In the genomic region with DNA sequence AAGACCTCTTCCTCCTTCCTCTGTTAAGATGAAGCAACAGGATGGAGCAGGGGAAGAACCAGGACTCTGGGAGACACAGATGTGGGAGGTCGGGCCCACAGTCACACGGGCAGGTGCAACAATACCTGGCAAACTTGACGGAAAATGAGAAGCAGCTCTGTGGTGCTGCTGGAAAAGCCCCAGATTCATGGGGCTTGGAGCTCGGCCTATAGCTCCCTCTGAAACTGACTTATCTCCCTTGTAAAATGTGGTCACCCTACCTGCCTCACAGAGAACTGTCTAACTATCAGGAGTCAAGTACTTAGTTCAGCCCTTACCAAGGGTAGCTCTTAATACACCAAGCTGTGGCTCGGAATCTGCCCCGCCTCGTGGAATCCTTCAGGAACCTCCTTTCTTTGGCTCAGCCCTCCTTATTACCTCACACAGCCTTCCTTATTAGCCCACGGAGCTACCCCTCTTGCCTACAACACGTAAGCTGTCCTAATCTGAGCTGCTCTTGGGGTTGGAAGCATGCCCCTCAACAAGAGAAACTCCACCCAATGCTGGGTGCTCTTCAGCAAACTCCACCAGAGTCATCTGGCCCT, we compare ENCODE assay signal across 24 cellular contexts.
DNase-seq lines count a peak whose midpoint lies in the region; ATAC-seq and TF ChIP-seq lines count a peak whose summit lies in the region.
"Had no signal": no experiment of that assay in that cellular context is flagged by ENCODE, and none has a peak within 500 bp of the region (broad histone marks: within the 10 kb centered on the region; RNA-seq: fewer than 3 reads in every experiment).

No MANE protein-coding gene starts in this region.

- H3K4me3 ChIP-seq in GM23338, result no peak overlapping the region
- H3K4me3 ChIP-seq: esophagus squamous epithelium, GM12878, heart right ventricle, thoracic aorta had no signal

- DNase-seq in NCI-H2107 treated with DMSO at 0.1 percent for 48 hours (lab: John Stamatoyannopoulos, UW; ENCODE audit: unreplicated experiment) (peak; percentile 7), NCI-H2107 (lab: John Stamatoyannopoulos, UW) (no peak), GM23338 (ENCODE audit: low spot score) (no peak), endothelial cell (ENCODE audit: low spot score) (no peak), omental fat pad (ENCODE audit: low spot score) (no peak), glomerular visceral epithelial cell (ENCODE audit: extremely low spot score) (no peak), MCF 10A (ENCODE audit: unreplicated experiment) (no peak)
- DNase-seq: activated B cell treated with CpG ODN at 0.5 μM for 24 hours; activated CD8-positive, alpha-beta T cell treated with anti-CD3 and anti-CD28 coated beads, Interleukin-2, amount 10 ng/mL, durations not matched to agents 7 days and 5 days; activated naive CD8-positive, alpha-beta T cell treated with anti-CD3 and anti-CD28 coated beads, Interleukin-2, amount 50 U/mL, for 24 hours; activated T-cell treated with anti-CD3 and anti-CD28 coated beads, Interleukin-2, amount 50 U/mL, for 48 hours; esophagus squamous epithelium; GF-D8; heart right ventricle; KBM-7; naive thymus-derived CD4-positive, alpha-beta T cell; NCI-H1417; OCI-M1; SHP77 treated with DMSO at 0.1 percent for 48 hours; stimulated activated CD4-positive, alpha-beta T cell treated with anti-CD3 and anti-CD28 coated beads, Interleukin-4, amount 100 ng/mL, for 4 hours; T-helper 2 cell had no signal

- H3K4me3 Mint-ChIP-seq in GM23338 (no peak overlapping the region), endothelial cell (ENCODE audit: unreplicated experiment) (peak overlapping the region; percentile 61), MCF 10A (ENCODE audit: unreplicated experiment) (no peak overlapping the region)
- H3K4me3 Mint-ChIP-seq: activated B cell treated with CpG ODN at 0.5 μM for 24 hours; activated CD8-positive, alpha-beta T cell treated with anti-CD3 and anti-CD28 coated beads, Interleukin-2, amount 10 ng/mL, durations not matched to agents 7 days and 5 days; activated naive CD8-positive, alpha-beta T cell treated with anti-CD3 and anti-CD28 coated beads, Interleukin-2, amount 50 U/mL, for 24 hours; naive thymus-derived CD4-positive, alpha-beta T cell had no signal

- CTCF ChIA-PET in MCF 10A (lab: Yijun Ruan, JAX), result interaction anchor here (0.8 to 1.3 kb wide), 2 partner anchors 15 to 135 kb away, joined by 4 read pairs; no protein-coding TSS in a partner anchor

- TF ChIP-seq CTCF in GM23338 (conservative IDR thresholded peaks at IDR 0.05; ENCODE audit: low read depth in 2 of 2), result no peak
- no peak for TF ChIP-seq CTCF in endothelial cell (IDR thresholded peaks at IDR 0.05; ENCODE audit: unreplicated experiment)
- TF ChIP-seq CTCF in omental fat pad (IDR thresholded peaks at IDR 0.05), result no peak
- TF ChIP-seq CTCF in MCF 10A (IDR thresholded peaks at IDR 0.05; ENCODE audit: unreplicated experiment), result no peak

- POLR2A ChIA-PET in MCF 10A (lab: Yijun Ruan, JAX), result no interaction called here

- peaks cover 38% of the 10 kb centered on the region for H4K20me1 ChIP-seq in GM23338 (replicated peaks; ENCODE audit: insufficient read depth)

- H3K27ac ChIP-seq in GM23338 (ENCODE audit: low read depth), result no peak overlapping the region
- H3K27ac ChIP-seq: thoracic aorta had no signal

- 0 out of 2 replicates have a peak overlapping the region, but pooled peaks have one; percentile 61 for H3K27ac Mint-ChIP-seq in GM23338
- H3K27ac Mint-ChIP-seq in endothelial cell (ENCODE audit: unreplicated experiment), result peak overlapping the region; percentile 74
- H3K27ac Mint-ChIP-seq in MCF 10A (ENCODE audit: low read depth, unreplicated experiment), result no peak overlapping the region
- H3K27ac Mint-ChIP-seq: activated B cell treated with CpG ODN at 0.5 μM for 24 hours; activated CD8-positive, alpha-beta T cell treated with anti-CD3 and anti-CD28 coated beads, Interleukin-2, amount 10 ng/mL, durations not matched to agents 7 days and 5 days; activated naive CD8-positive, alpha-beta T cell treated with anti-CD3 and anti-CD28 coated beads, Interleukin-2, amount 50 U/mL, for 24 hours had no signal

- ATAC-seq in GM23338, result no peak
- ATAC-seq in omental fat pad (ENCODE audit: low FRiP score), result peak; percentile 22
- no peak for ATAC-seq in GM19328 (IDR thresholded peaks at IDR 0.05; ENCODE audit: unreplicated experiment)
- ATAC-seq: activated CD8-positive, alpha-beta T cell treated with anti-CD3 and anti-CD28 coated beads, Interleukin-2, amount 10 ng/mL, durations not matched to agents 7 days and 5 days; activated naive CD8-positive, alpha-beta T cell treated with anti-CD3 and anti-CD28 coated beads, Interleukin-2, amount 50 U/mL, for 24 hours; GM12878; heart right ventricle; naive thymus-derived CD4-positive, alpha-beta T cell had no signal

- H3K27me3 Mint-ChIP-seq in GM23338 (ENCODE audit: insufficient read depth, low read depth, poor library complexity) (peaks cover 24% of the 10 kb centered on the region), endothelial cell (ENCODE audit: unreplicated experiment) (peaks cover 12% of the 10 kb centered on the region), MCF 10A (ENCODE audit: insufficient read depth, unreplicated experiment) (no peaks in the 10 kb centered on the region)
- H3K27me3 Mint-ChIP-seq: activated B cell treated with CpG ODN at 0.5 μM for 24 hours; activated naive CD8-positive, alpha-beta T cell treated with anti-CD3 and anti-CD28 coated beads, Interleukin-2, amount 50 U/mL, for 24 hours; naive thymus-derived CD4-positive, alpha-beta T cell had no signal

- H3K4me1 Mint-ChIP-seq in GM23338, result peaks cover 27% of the 10 kb centered on the region
- H3K4me1 Mint-ChIP-seq in endothelial cell (ENCODE audit: unreplicated experiment), result peaks cover 55% of the 10 kb centered on the region
- no peaks in the 10 kb centered on the region for H3K4me1 Mint-ChIP-seq in MCF 10A (ENCODE audit: insufficient read depth, unreplicated experiment)

- H3K27me3 ChIP-seq in GM23338 (ENCODE audit: insufficient read depth), result no peaks in the 10 kb centered on the region
- H3K27me3 ChIP-seq: esophagus squamous epithelium, heart right ventricle had no signal

- no TSS peak for BruUV-seq in MCF 10A (replicated peaks; lab: Mats Ljungman, UMichigan)

- H3K9me3 Mint-ChIP-seq in GM23338 (no peaks in the 10 kb centered on the region), endothelial cell (ENCODE audit: unreplicated experiment) (no peaks in the 10 kb centered on the region), MCF 10A (ENCODE audit: unreplicated experiment) (no peaks in the 10 kb centered on the region)
- H3K9me3 Mint-ChIP-seq: activated B cell treated with CpG ODN at 0.5 μM for 24 hours; activated naive CD8-positive, alpha-beta T cell treated with anti-CD3 and anti-CD28 coated beads, Interleukin-2, amount 50 U/mL, for 24 hours; naive thymus-derived CD4-positive, alpha-beta T cell had no signal

- peaks cover 19% of the 10 kb centered on the region for H3K4me1 ChIP-seq in GM23338 (ENCODE audit: insufficient read depth)

- 0 out of 2 replicates have a peak, but pooled peaks cover 3% of the 10 kb centered on the region for H3F3A ChIP-seq in GM23338 (replicated peaks; ENCODE audit: low read depth)

- H3K79me2 ChIP-seq in GM23338 (replicated peaks; ENCODE audit: insufficient read depth), result peaks cover 81% of the 10 kb centered on the region

- intact Hi-C loops in MCF 10A (cut with micrococcal nuclease), result no loop called here

- no peak overlapping the region for H2AFZ ChIP-seq in GM23338

- no peaks in the 10 kb centered on the region for H3K9me2 ChIP-seq in GM23338 (ENCODE audit: insufficient read depth)

- H3K36me3 Mint-ChIP-seq in GM23338 (ENCODE audit: low read depth) (peaks cover 7% of the 10 kb centered on the region; the same call in 2 of the 3 replicates), endothelial cell (ENCODE audit: low read depth, unreplicated experiment) (peaks cover 29% of the 10 kb centered on the region), MCF 10A (ENCODE audit: insufficient read depth, unreplicated experiment) (no peaks in the 10 kb centered on the region)

- no peak overlapping the region for H3K4me2 ChIP-seq in GM23338

- H3K36me3 ChIP-seq in GM23338 (ENCODE audit: insufficient read depth), result no peaks in the 10 kb centered on the region; the same call in 1 of the 2 replicates
- H3K36me3 ChIP-seq: heart right ventricle, thoracic aorta had no signal

TF ChIP-seq in GM23338, 12 proteins besides CTCF, POLR2A, EP300 and RAD21 (continues in another document):
- no peak for TF ChIP-seq EZH2phosphoT487 (IDR thresholded peaks at IDR 0.05; ENCODE audit: unreplicated experiment)
